8 cellular contexts compared by ENCODE assay signal in genomic region chr11:59668950-59669610, GRCh38. TPM values are rescaled to one million over a fixed set of nuclear protein-coding genes. Genes with fewer than 3 reads are reported as not detected.
DNase-seq lines count a peak whose midpoint lies in the region; ATAC-seq, FAIRE-seq and TF ChIP-seq lines count a peak whose summit lies in the region.

Gene PATL1, minus strand, starts transcription at chr11:59669037. Its CDS starts 142 bp downstream, at chr11:59668895.

- TF ChIP-seq CTCF in CD14-positive monocyte (IDR thresholded peaks at IDR 0.05) (no peak), HepG2 (CRISPR knock-in tag; IDR thresholded peaks at IDR 0.05) (0 out of 2 replicates have a peak, but pooled peaks have one; percentile 11)

- peaks cover 20 to 27% of the 10 kb centered on the region in 2 donors for H3K36me3 Mint-ChIP-seq in CD14-positive monocyte

- H3K4me3 Mint-ChIP-seq in CD14-positive monocyte: peak within 1 kb of the TSS; percentile 90 to 97

- BruUV-seq in HepG2 (replicated peaks; lab: Mats Ljungman, UMichigan): no TSS peak

- no peaks in the 10 kb centered on the region for H3K27me3 Mint-ChIP-seq in CD14-positive monocyte (ENCODE audit: low read depth in 3 of 3)

- H2AFZ ChIP-seq in HepG2 (ENCODE audit: low read length): no peak within 1 kb of the TSS

- TF ChIP-seq RAD21 in HepG2 (CRISPR knock-in tag; IDR thresholded peaks at IDR 0.05): no peak

- H3K27ac Mint-ChIP-seq in CD14-positive monocyte: peak within 1 kb of the TSS; percentile 99 to 100 (median 100)

- DNase-seq in CD14-positive monocyte (ENCODE audit: low spot score) (peak; percentile 100), NCI-H82 (lab: John Stamatoyannopoulos, UW) (peak; percentile 99), dermis microvascular lymphatic vessel endothelial cell (ENCODE audit: low read depth in 2 of 2) (peak; percentile 98 to 99), HepG2 (ENCODE audit: low spot score) (peak; percentile 95)
- DNase-seq in activated CD4-positive, alpha-beta T cell treated with anti-CD3 and anti-CD28 coated beads, Interleukin-2, amount 50 U/mL, for 48 hours: peak; percentile 98 to 99
- DNase-seq in stimulated activated CD4-positive, alpha-beta T cell treated with anti-CD3 and anti-CD28 coated beads, Interleukin-4, amount 100 ng/mL, for 1 hour: peak; percentile 99

- peak within 1 kb of the TSS; percentile 83 for H3K27ac ChIP-seq in HepG2 (ENCODE audit: extremely low read length, insufficient read depth, low read length)

- no peaks in the 10 kb centered on the region for H3K9me3 ChIP-seq in HepG2 (ENCODE audit: low read length)

- H3K4me3 ChIP-seq in HepG2 (replicated peaks in 1 of 3; ENCODE audit: insufficient read depth in 1 of 3, low read depth in 2 of 3, low read length in 3 of 3): peak within 1 kb of the TSS; percentile 87 to 99 (median 90)

- intact Hi-C loops in CD14-positive monocyte (cut with micrococcal nuclease) (loop anchor here (2.0 to 10.0 kb wide), 6 partner anchors 52 to 457 kb away; partner anchors contain the start of genes STX3 (in 2 of the 2), MPEG1 (in 1 of the 2), MRPL16 (in 1 of the 2) and OSBP (in 1 of the 2)), HepG2 (cut with micrococcal nuclease; ENCODE audit: unreplicated experiment) (loop anchor here (1.0 to 10.0 kb wide), 3 partner anchors 53 to 136 kb away; no protein-coding TSS in a partner anchor)

- CTCF ChIA-PET in HepG2 (lab: Yijun Ruan, JAX; ENCODE audit: low intra/inter-chr PET ratio, low total read pairs): interaction anchor here (1.1 kb wide), 1 partner anchor 11 kb away, joined by 3 read pairs; no protein-coding TSS in a partner anchor

- peaks cover 34% of the 10 kb centered on the region for H3K4me1 Mint-ChIP-seq in CD14-positive monocyte

- POLR2A ChIA-PET in HepG2 (lab: Yijun Ruan, JAX): interaction anchor here (0.6 to 3.0 kb wide), 17 partner anchors 11 to 1187 kb away, joined by 3 to 42 read pairs (median 4); partner anchors contain the start of genes DTX4, OSBP and PTGDR2

- H3K4me1 ChIP-seq in HepG2 (ENCODE audit: insufficient read depth, low read length): peaks cover 34% of the 10 kb centered on the region

- no peaks in the 10 kb centered on the region; the same call in 1 of the 2 replicates for H4K20me1 ChIP-seq in HepG2 (ENCODE audit: insufficient read depth, low read length)

- ATAC-seq in GM19397 (IDR thresholded peaks at IDR 0.05; ENCODE audit: unreplicated experiment) (peak; percentile 95), HG03571 (IDR thresholded peaks at IDR 0.05; ENCODE audit: unreplicated experiment) (peak; percentile 95), HepG2 (peak; percentile 95)

- no peaks in the 10 kb centered on the region; a peak in 1 of 5 replicates for H3K27me3 ChIP-seq in HepG2 (ENCODE audit: control insufficient read depth in 1 of 2, insufficient read depth in 2 of 2, low read length in 2 of 2)

- peak within 1 kb of the TSS; percentile 84 for H3K9ac ChIP-seq in HepG2 (ENCODE audit: insufficient read depth, low read depth, low read length)

- H3K4me2 ChIP-seq in HepG2 (ENCODE audit: low read depth, low read length): peak within 1 kb of the TSS; percentile 90

- TF ChIP-seq EP300 in HepG2 (IDR thresholded peaks at IDR 0.05; ENCODE audit: low read depth in 2 of 2, low read length in 2 of 2) (no peak), HepG2 (CRISPR knock-in tag; IDR thresholded peaks at IDR 0.05; ENCODE audit: borderline replicate concordance) (no peak)

- H3K9me3 Mint-ChIP-seq in CD14-positive monocyte: no peaks in the 10 kb centered on the region

- 2% methylated on average over 20 of the region's 68 CpGs for WGBS in HepG2 (ENCODE audit: low lambda C conversion rate)

- in situ Hi-C loops in HepG2 (cut with HindIII; ENCODE audit: extremely low pct_ligation_motif_present, low pct_unique_long_range_greater_than_20kb): loop anchor here (5.0 kb wide), 1 partner anchor 112 kb away; no protein-coding TSS in a partner anchor

- peaks cover 5 to 24% of the 10 kb centered on the region in 2 experiments for H3K36me3 ChIP-seq in HepG2 (replicated peaks in 1 of 2; ENCODE audit: control insufficient read depth in 1 of 2, insufficient read depth in 2 of 2, low read length in 2 of 2)

- H3K79me2 ChIP-seq in HepG2 (ENCODE audit: insufficient read depth, low read length): peaks cover 22% of the 10 kb centered on the region

- peak; percentile 57 to 81 for TF ChIP-seq POLR2A in HepG2 (IDR thresholded peaks at IDR 0.05; ENCODE audit: insufficient read depth in 1 of 2, low read depth in 2 of 2, low read length in 2 of 2)

- FAIRE-seq in HepG2 (lab: Jason Lieb, UNC): peak; percentile 81

TF ChIP-seq in HepG2, 621 proteins besides CTCF, POLR2A, EP300 and RAD21 (continues in another document):
- TF ChIP-seq KLF16 (CRISPR knock-in tag; IDR thresholded peaks at IDR 0.05) (no peak), DBP (CRISPR knock-in tag; IDR thresholded peaks at IDR 0.05; ENCODE audit: not compliant biosample characterization) (peak; percentile 35), KMT2B (CRISPR knock-in tag; IDR thresholded peaks at IDR 0.05) (peak; percentile 20; the same call in 1 of the 2 replicates), ZBTB43 (CRISPR knock-in tag; conservative IDR thresholded peaks at IDR 0.05) (no peak), FOXA1 (IDR thresholded peaks at IDR 0.05) (no peak), FOXA1 (CRISPR knock-in tag; IDR thresholded peaks at IDR 0.05) (no peak), ZNF264 (CRISPR knock-in tag; IDR thresholded peaks at IDR 0.05) (peak; percentile 82; the same call in 1 of the 2 replicates), TEF (CRISPR knock-in tag; IDR thresholded peaks at IDR 0.05) (no peak), HBP1 (CRISPR knock-in tag; IDR thresholded peaks at IDR 0.05; ENCODE audit: low read depth) (peak; percentile 50; the same call in 1 of the 2 replicates), KDM5B (CRISPR knock-in tag; IDR thresholded peaks at IDR 0.05; ENCODE audit: borderline replicate concordance) (peak; percentile 29; the same call in 1 of the 2 replicates), DR1 (CRISPR knock-in tag; IDR thresholded peaks at IDR 0.05) (peak; percentile 28; the same call in 1 of the 2 replicates)

RNA-seq across cellular contexts. Expression of gene PATL1, which starts in this region (rescaled TPM):
- 1 to 10 TPM; 4.1 to 5.1 TPM for polyA plus RNA-seq in CD14-positive monocyte
- total RNA-seq in dermis microvascular lymphatic vessel endothelial cell: 4.2 and 10.1 TPM in 2 replicates
- 12.9 and 16.6 TPM in 2 replicates for total RNA-seq in HepG2 (2016; rRNA removed; fragmentation: Illumina TruSeq; extraction: Trizol)
- total RNA-seq in HepG2 (2016; cell fraction: cytosol; rRNA removed; fragmentation: Illumina TruSeq; extraction: Trizol; ENCODE audit: low read depth): 2.9 and 3.1 TPM in 2 replicates
- total RNA-seq in HepG2 (2016; cell fraction: insoluble cytoplasmic fraction; rRNA removed; fragmentation: Illumina TruSeq; extraction: Trizol): 12.2 and 14.6 TPM in 2 replicates
- 9.2 and 11.0 TPM in 2 replicates for total RNA-seq in HepG2 (2016; cell fraction: membrane; rRNA removed; fragmentation: Illumina TruSeq; extraction: Trizol)
- total RNA-seq in HepG2 (2016; cell fraction: nucleus; rRNA removed; fragmentation: Illumina TruSeq; extraction: Trizol): 14.6 and 19.5 TPM in 2 replicates
- 24.0 and 26.8 TPM in 2 replicates for polyA plus RNA-seq in HepG2 (2011; rRNA removed)
- polyA plus RNA-seq in HepG2 (2011; cell fraction: cytosol; rRNA removed): 17.8 and 24.5 TPM in 2 replicates
- 20.6 and 20.9 TPM in 2 replicates for polyA plus RNA-seq in HepG2 (2011; cell fraction: nucleus; rRNA removed)
- polyA plus RNA-seq in HepG2 (2012): 22.2 and 27.3 TPM in 2 replicates
- polyA plus RNA-seq in HepG2 (2016; cell fraction: cytosol; fragmentation: Illumina TruSeq; extraction: Trizol; ENCODE audit: low read depth): 3.0 and 3.3 TPM in 2 replicates
- 32.0 and 38.3 TPM in 2 replicates for polyA plus RNA-seq in HepG2 (2016; cell fraction: insoluble cytoplasmic fraction; fragmentation: Illumina TruSeq; extraction: Trizol; ENCODE audit: low read depth)
- 10.8 and 13.4 TPM in 2 replicates for polyA plus RNA-seq in HepG2 (2016; cell fraction: membrane; fragmentation: Illumina TruSeq; extraction: Trizol; ENCODE audit: low read depth)
- 30.7 and 32.8 TPM in 2 replicates for polyA plus RNA-seq in HepG2 (2016; cell fraction: nucleus; fragmentation: Illumina TruSeq; extraction: Trizol; ENCODE audit: insufficient read depth, low read depth)
- polyA minus RNA-seq in HepG2 (2011; rRNA and poly(A)+ RNA removed; ENCODE audit: low replicate concordance): 18.9 and 34.4 TPM in 2 replicates
- 10.3 and 10.8 TPM in 2 replicates for polyA minus RNA-seq in HepG2 (2011; cell fraction: cytosol; rRNA and poly(A)+ RNA removed)
- polyA minus RNA-seq in HepG2 (2011; cell fraction: nucleus; rRNA and poly(A)+ RNA removed): 14.8 and 18.3 TPM in 2 replicates

Comparison
In these comparisons a context has a peak if more than half of its experiments do, and no peak if none do; other contexts are left out.
1. Peak in every context shown above with its lines: DNase-seq, ATAC-seq, H3K4me3 ChIP-seq and H3K27ac ChIP-seq.